Comparison of ENCODE assay signal across 8 cellular contexts in the genomic region with DNA sequence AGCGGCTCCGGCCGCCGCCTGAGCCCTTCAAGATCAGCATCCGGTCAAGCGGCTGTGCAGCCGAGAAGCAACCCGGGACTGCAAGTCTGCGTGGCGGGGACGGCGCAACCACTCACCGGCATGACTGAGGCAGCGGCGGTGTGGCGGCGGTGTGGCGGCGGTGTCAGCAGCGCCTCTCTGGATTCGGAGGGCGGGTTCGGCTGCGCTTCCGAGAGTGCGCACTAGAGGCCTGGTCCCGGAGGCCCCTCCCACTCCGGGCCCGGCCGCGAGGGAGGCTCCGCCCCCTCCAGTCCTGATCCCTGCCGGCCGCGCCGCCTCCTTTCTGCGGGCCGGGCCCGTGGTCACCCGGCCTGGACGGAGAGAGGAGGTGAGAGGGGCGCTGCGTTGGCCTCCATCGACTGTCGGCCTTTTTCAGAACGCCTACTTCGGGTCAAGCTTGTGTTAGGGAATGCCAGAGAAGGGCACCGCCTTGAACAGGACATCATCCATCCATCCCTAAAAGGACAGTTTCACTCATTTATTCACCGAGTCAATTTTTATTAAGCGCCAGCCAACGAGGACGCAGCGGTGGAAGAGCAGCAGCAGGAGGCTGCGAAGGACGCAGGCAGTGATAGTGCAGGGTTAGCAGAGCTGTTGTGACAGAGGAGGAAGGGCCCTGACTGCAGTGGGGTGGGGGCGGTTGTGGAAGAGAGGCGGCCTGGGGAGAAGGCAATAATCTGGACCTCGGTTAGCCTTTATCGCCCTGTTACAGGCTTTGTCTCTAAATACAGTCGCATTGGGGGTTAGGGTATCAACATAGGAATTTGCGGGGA. TPM values are rescaled to one million over a fixed set of nuclear protein-coding genes. Genes with fewer than 3 reads are reported as not detected.
DNase-seq lines count a peak whose midpoint lies in the region; ATAC-seq and TF ChIP-seq lines count a peak whose summit lies in the region.

A gene with protein sequence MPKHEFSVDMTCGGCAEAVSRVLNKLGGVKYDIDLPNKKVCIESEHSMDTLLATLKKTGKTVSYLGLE (minus strand): TSS at position 202 of the 812 bp plus-strand sequence. CDS start 80 bp downstream, at position 122.

- H3K36me3 Mint-ChIP-seq in HFFc6 (ENCODE audit: low read depth), result no peaks in the 10 kb centered on the region
- no peaks in the 10 kb centered on the region for H3K36me3 Mint-ChIP-seq in progenitor cell of endocrine pancreas (ENCODE audit: insufficient read depth)

- H3K4me1 Mint-ChIP-seq in HFFc6 (ENCODE audit: low read depth), result peaks cover 36% of the 10 kb centered on the region
- H3K4me1 Mint-ChIP-seq in progenitor cell of endocrine pancreas (ENCODE audit: low read depth), result peaks cover 26% of the 10 kb centered on the region

- H3K9me3 Mint-ChIP-seq in HFFc6, result no peaks in the 10 kb centered on the region
- no peaks in the 10 kb centered on the region for H3K9me3 Mint-ChIP-seq in progenitor cell of endocrine pancreas (ENCODE audit: low read depth)

- peak within 1 kb of the TSS; percentile 64 to 92 (median 85) for H3K27ac ChIP-seq in adrenal gland
- peak within 1 kb of the TSS; percentile 37 to 91 (median 86) for H3K27ac ChIP-seq in heart left ventricle
- peak within 1 kb of the TSS; percentile 87 for H3K27ac ChIP-seq in upper lobe of right lung

- TF ChIP-seq POLR2A in NB4 (IDR thresholded peaks at IDR 0.05; ENCODE audit: extremely low read depth, insufficient read length) (peak; percentile 85), adrenal gland (IDR thresholded peaks at IDR 0.05) (peak; percentile 90 to 94), heart left ventricle (IDR thresholded peaks at IDR 0.05) (peak; percentile 60 to 96)

- H3K9me3 ChIP-seq in adrenal gland (replicated peaks in 1 of 3) (no peaks in the 10 kb centered on the region), heart left ventricle (no peaks in the 10 kb centered on the region), upper lobe of right lung (no peaks in the 10 kb centered on the region)

- H3K4me3 Mint-ChIP-seq in HFFc6, result peak within 1 kb of the TSS; percentile 95
- peak within 1 kb of the TSS; percentile 80 for H3K4me3 Mint-ChIP-seq in progenitor cell of endocrine pancreas (ENCODE audit: low read depth)

- H3K36me3 ChIP-seq in adrenal gland (replicated peaks in 1 of 2) (no peaks in the 10 kb centered on the region), heart left ventricle (peaks cover 0 to 1% (median 0%) of the 10 kb centered on the region in 9 donors), upper lobe of right lung (no peaks in the 10 kb centered on the region)

- H3K27ac Mint-ChIP-seq in HFFc6 (peak within 1 kb of the TSS; percentile 86), progenitor cell of endocrine pancreas (peak within 1 kb of the TSS; percentile 98)

- H3K27me3 Mint-ChIP-seq in HFFc6 (ENCODE audit: insufficient read depth) (no peaks in the 10 kb centered on the region), progenitor cell of endocrine pancreas (no peaks in the 10 kb centered on the region)

- intact Hi-C loops in adrenal gland (cut with DNase I) (no loop called here), heart left ventricle (cut with DNase I) (loop anchor here in 1 of 10 donors (5.0 kb wide), 1 partner anchor 514 kb away; no protein-coding TSS in a partner anchor), upper lobe of right lung (cut with DNase I) (no loop called here)

- ATAC-seq in heart left ventricle, result peak; percentile 99 to 100 (median 99)
- ATAC-seq in upper lobe of right lung, result peak; percentile 99

- DNase-seq in HFFc6 (peak; percentile 86), NB4 (ENCODE audit: low read depth) (peak; percentile 92), T-helper 1 cell (peak; percentile 82 to 91 (median 89)), adrenal gland (peak; percentile 91 to 96 (median 94)), heart left ventricle (peak; percentile 93 to 97 (median 94)), progenitor cell of endocrine pancreas (ENCODE audit: low spot score, unreplicated experiment) (peak; percentile 89), upper lobe of right lung (peak; percentile 97)

- WGBS in adrenal gland, 4 donors, result 2 to 15% (median 4%) methylated on average over 14 to 61 of the region's 61 CpGs
- 4 to 11% (median 6%) methylated on average over 22 to 61 of the region's 61 CpGs for WGBS in heart left ventricle, 4 donors

- H3K27me3 ChIP-seq in adrenal gland (no peaks in the 10 kb centered on the region), heart left ventricle (no peaks in the 10 kb centered on the region), upper lobe of right lung (no peaks in the 10 kb centered on the region)

- TF ChIP-seq CTCF in GM12873 (IDR thresholded peaks at IDR 0.05; ENCODE audit: insufficient read depth, low read depth, low read length, missing control alignments) (peak; percentile 14), HFFc6 (IDR thresholded peaks at IDR 0.05) (peak; percentile 51), NB4 (IDR thresholded peaks at IDR 0.05; ENCODE audit: low read depth, low read length) (no peak), adrenal gland (IDR thresholded peaks at IDR 0.05) (peak; percentile 8 to 72 (median 36)), heart left ventricle (IDR thresholded peaks at IDR 0.05) (peak in 9 of 12 donors; percentile 2 to 50 (median 16)), progenitor cell of endocrine pancreas (IDR thresholded peaks at IDR 0.05; ENCODE audit: unreplicated experiment) (no peak), upper lobe of right lung (IDR thresholded peaks at IDR 0.05) (no peak)

- H3K4me3 ChIP-seq in NB4 (ENCODE audit: low read depth, low read length), result peak within 1 kb of the TSS; percentile 78
- H3K4me3 ChIP-seq in adrenal gland, result peak within 1 kb of the TSS; percentile 18 to 93 (median 72)
- H3K4me3 ChIP-seq in heart left ventricle, result peak within 1 kb of the TSS; percentile 42 to 97 (median 84)
- peak within 1 kb of the TSS; percentile 80 for H3K4me3 ChIP-seq in upper lobe of right lung

- H3K4me1 ChIP-seq in adrenal gland (replicated peaks in 1 of 2), result peaks cover 7 to 24% of the 10 kb centered on the region in 2 donors
- H3K4me1 ChIP-seq in heart left ventricle, result peaks cover 0 to 40% (median 18%) of the 10 kb centered on the region in 12 donors
- H3K4me1 ChIP-seq in upper lobe of right lung, result peaks cover 25% of the 10 kb centered on the region

RNA-seq across cellular contexts. Expression of the gene that starts here (rescaled TPM):
- total RNA-seq in HFFc6 (2021; fragmentation: NEBNext Ultra II Directional; extraction: Animal tissue kit (Norgen Biotek cat#: 25700)), result 100 to 1,000 TPM; 148 to 185 (median 155) TPM
- total RNA-seq in adrenal gland (100 to 1,000 TPM in 7 of 8 donors, 10 to 100 TPM in 1; 97.5 to 291 (median 137) TPM), heart left ventricle (100 to 1,000 TPM in 1 of 9 donors, 10 to 100 TPM in 8; 52.1 to 149 (median 66.5) TPM), progenitor cell of endocrine pancreas (93.8 and 108 TPM in 2 replicates), upper lobe of right lung (62.4 TPM)
- polyA plus RNA-seq in adrenal gland (100 to 1,000 TPM; 125 to 213 (median 136) TPM), heart left ventricle (100 to 1,000 TPM in 1 of 2 donors, 10 to 100 TPM in 1; 92.0 to 102 TPM)

Comparison
In these comparisons a context has a peak if more than half of its experiments do, and no peak if none do; other contexts are left out.
1. Peak in every context shown above with its lines: DNase-seq, ATAC-seq, H3K4me3 ChIP-seq and H3K27ac ChIP-seq.
2. CTCF ChIP-seq: peak in GM12873 (single experiment), HFFc6 (single experiment), adrenal gland (6 of 6) and heart left ventricle (9 of 12); none in NB4 (single experiment), progenitor cell of endocrine pancreas (single experiment) and upper lobe of right lung (single experiment).